Comparison of ENCODE assay signal across 11 cellular contexts in genomic region chr2:47193607-47194006, GRCh38. TPM values are rescaled to one million over a fixed set of nuclear protein-coding genes. Genes with fewer than 3 reads are reported as not detected.
DNase-seq lines count a peak whose midpoint lies in the region; ATAC-seq and TF ChIP-seq lines count a peak whose summit lies in the region.
"Had no signal": no experiment of that assay in that cellular context is flagged by ENCODE, and none has a peak within 500 bp of the region (broad histone marks: within the 10 kb centered on the region; RNA-seq: fewer than 3 reads in every experiment).

No MANE protein-coding gene starts in this region.

- DNase-seq in DMS 273 (lab: John Stamatoyannopoulos, UW; ENCODE audit: unreplicated experiment), result peak; percentile 87
- peak; percentile 48 to 50 for DNase-seq in NCI-H526 (lab: John Stamatoyannopoulos, UW)
- no peak for DNase-seq in endodermal cell
- DNase-seq in T-helper 2 cell, result no peak
- DNase-seq in NCI-H510A (lab: John Stamatoyannopoulos, UW), result no peak
- DNase-seq in activated CD4-positive, alpha-beta T cell treated with anti-CD3 and anti-CD28 coated beads, Interleukin-2, amount 50 U/mL, for 48 hours, result no peak
- DNase-seq: adrenal gland had no signal

- peaks cover 23% of the 10 kb centered on the region for H3K4me1 ChIP-seq in endodermal cell (ENCODE audit: control insufficient read depth, insufficient read depth, low read length)

- H3F3A ChIP-seq in neural cell (ENCODE audit: insufficient read depth, low read length, poor library complexity, severe bottlenecking), result peaks cover 4% of the 10 kb centered on the region

- no peak overlapping the region for H2AFZ ChIP-seq in neural cell (ENCODE audit: low read depth, low read length)

- H3K4me3 ChIP-seq in endodermal cell (ENCODE audit: low read length) (no peak overlapping the region), neural cell (ENCODE audit: low read length) (peak overlapping the region; percentile 11)
- H3K4me3 ChIP-seq: adrenal gland had no signal

- peaks cover 31% of the 10 kb centered on the region for H3K4me1 Mint-ChIP-seq in endodermal cell

- H3K79me2 ChIP-seq in neural cell (replicated peaks; ENCODE audit: insufficient read depth, low read length), result no peaks in the 10 kb centered on the region

- H3K27me3 ChIP-seq in endodermal cell (ENCODE audit: control insufficient read depth, insufficient read depth, low read length, poor library complexity, severe bottlenecking) (no peaks in the 10 kb centered on the region), neural cell (ENCODE audit: insufficient read depth, low read depth, low read length) (no peaks in the 10 kb centered on the region)
- H3K27me3 ChIP-seq: adrenal gland had no signal

- no peaks in the 10 kb centered on the region for H3K36me3 Mint-ChIP-seq in endodermal cell (ENCODE audit: low read depth)

- H4K20me1 ChIP-seq in neural cell (ENCODE audit: insufficient read depth), result no peaks in the 10 kb centered on the region

- no peak overlapping the region for H3K27ac Mint-ChIP-seq in endodermal cell

- no peak for TF ChIP-seq EP300 in neural cell (conservative IDR thresholded peaks at IDR 0.05; ENCODE audit: poor library complexity, severe bottlenecking)

- TF ChIP-seq RAD21 in neural cell (conservative IDR thresholded peaks at IDR 0.05), result no peak

- no peaks in the 10 kb centered on the region for H3K9me3 ChIP-seq in endodermal cell (ENCODE audit: control insufficient read depth, low read length)
- H3K9me3 ChIP-seq in neural cell (ENCODE audit: low read length), result no peaks in the 10 kb centered on the region
- H3K9me3 ChIP-seq: adrenal gland had no signal

- H3K9ac ChIP-seq in endodermal cell (ENCODE audit: extremely low read depth, low read length, poor library complexity, severe bottlenecking) (no peak overlapping the region), neural cell (ENCODE audit: low read length) (peak overlapping the region; percentile 11)

- H3K27ac ChIP-seq in endodermal cell (ENCODE audit: low read depth, low read length) (peak overlapping the region; percentile 76), neural cell (ENCODE audit: low read length) (no peak overlapping the region)
- H3K27ac ChIP-seq: C4-2B had no signal

- 70 to 73% methylated on average over 6 of the region's 6 CpGs for WGBS in endodermal cell (ENCODE audit: insufficient coverage in 1 of 2, insufficient read length in 1 of 2), 2 experiments

- no peaks in the 10 kb centered on the region for H3K9me2 ChIP-seq in neural cell (ENCODE audit: insufficient read depth, low read length)

- no peak overlapping the region for H3K4me3 Mint-ChIP-seq in endodermal cell

- H3K27me3 Mint-ChIP-seq in endodermal cell (ENCODE audit: insufficient read depth), result no peaks in the 10 kb centered on the region

- H3K4me2 ChIP-seq in neural cell (ENCODE audit: low read length), result peak overlapping the region; percentile 29

- H3K36me3 ChIP-seq in endodermal cell (ENCODE audit: control insufficient read depth, insufficient read depth, low read length) (no peaks in the 10 kb centered on the region), neural cell (ENCODE audit: insufficient read depth, low read length) (no peaks in the 10 kb centered on the region)
- H3K36me3 ChIP-seq: adrenal gland had no signal

- no peak for TF ChIP-seq CTCF in endodermal cell (conservative IDR thresholded peaks at IDR 0.05)
- TF ChIP-seq CTCF in neural cell (IDR thresholded peaks at IDR 0.05; ENCODE audit: poor library complexity, severe bottlenecking), result no peak

- no peak for ATAC-seq in HG02623 (IDR thresholded peaks at IDR 0.05; ENCODE audit: unreplicated experiment)

- no peaks in the 10 kb centered on the region for H3K9me3 Mint-ChIP-seq in endodermal cell

TF ChIP-seq in neural cell, 6 proteins besides CTCF, POLR2A, EP300 and RAD21:
- TF ChIP-seq REST (IDR thresholded peaks at IDR 0.05; ENCODE audit: borderline replicate concordance), result no peak
- TF ChIP-seq POLR2AphosphoS5 (IDR thresholded peaks at IDR 0.05), result peak; percentile 11

RNA-seq across cellular contexts. Expression of gene CALM2, which starts 17.3 kb away (rescaled TPM):
- 100 to 1,000 TPM; 430 TPM for total RNA-seq in endodermal cell
- 679 TPM for polyA plus RNA-seq in endodermal cell (2013, experiment 1 of 2)
- 697 TPM for polyA plus RNA-seq in endodermal cell (2013, experiment 2 of 2)
- 2,754 and 3,027 TPM in 2 replicates for polyA plus RNA-seq in neural cell
- polyA minus RNA-seq in neural cell, result 581 and 749 TPM in 2 replicates

RNA-seq across cellular contexts. Expression of gene STPG4, which starts 38.5 kb away (rescaled TPM):
- under 1 TPM; 0.15 to 0.42 TPM for total RNA-seq in endodermal cell
- polyA plus RNA-seq in endodermal cell (2013, experiment 1 of 2), result not detected
- 0.25 TPM for polyA plus RNA-seq in endodermal cell (2013, experiment 2 of 2)
- 0.98 TPM in 1 of 2 replicates, not detected in the other for polyA plus RNA-seq in neural cell
- polyA minus RNA-seq in neural cell, result 1.5 and 1.7 TPM in 2 replicates
- total RNA-seq: adrenal gland had no signal
- polyA plus RNA-seq: esophagus had no signal

Comparison
In these comparisons a context has a peak if more than half of its experiments do, and no peak if none do; other contexts are left out.
1. DNase-seq: peak in DMS 273 (single experiment) and NCI-H526 (2 of 2); none in endodermal cell (single experiment), T-helper 2 cell (0 of 5), NCI-H510A (single experiment) and activated CD4-positive, alpha-beta T cell treated with anti-CD3 and anti-CD28 coated beads, Interleukin-2, amount 50 U/mL, for 48 hours (0 of 2).